Comparison of ENCODE assay signal across 8 cellular contexts in genomic region chr10:73771722-73772279, GRCh38. TPM values are rescaled to one million over a fixed set of nuclear protein-coding genes. Genes with fewer than 3 reads are reported as not detected.
DNase-seq lines count a peak whose midpoint lies in the region; ATAC-seq and TF ChIP-seq lines count a peak whose summit lies in the region.

No MANE protein-coding gene starts in this region.

- H3K4me1 Mint-ChIP-seq in activated CD4-positive, alpha-beta T cell treated with anti-CD3 and anti-CD28 coated beads, Interleukin-2, amount 10 ng/mL, durations not matched to agents 7 days and 5 days, result peaks cover 67% of the 10 kb centered on the region
- peaks cover 43% of the 10 kb centered on the region for H3K4me1 Mint-ChIP-seq in endothelial cell (ENCODE audit: unreplicated experiment)
- peaks cover 50% of the 10 kb centered on the region for H3K4me1 Mint-ChIP-seq in stimulated activated memory B cell treated with anti-CD40 and anti-IgM and Interleukin-4, amounts not matched to agents 10 μg/mL and 1 μg/mL and 100 μg/mL, for 72 hours

- peaks cover 29% of the 10 kb centered on the region for H3K4me1 ChIP-seq in mucosa of stomach (ENCODE audit: control insufficient read depth, insufficient read depth, low read length)

- DNase-seq in DMS53 treated with DMSO at 0.1 percent for 48 hours (lab: John Stamatoyannopoulos, UW; ENCODE audit: unreplicated experiment), result peak; percentile 60
- DNase-seq in LNCaP clone FGC (ENCODE audit: low read depth), result no peak
- peak; percentile 80 for DNase-seq in activated CD4-positive, alpha-beta T cell treated with anti-CD3 and anti-CD28 coated beads, Interleukin-2, amount 10 ng/mL, durations not matched to agents 7 days and 5 days
- peak; percentile 91 for DNase-seq in endothelial cell (ENCODE audit: low spot score)
- no peak for DNase-seq in retina

- CTCF ChIA-PET in activated CD4-positive, alpha-beta T cell treated with anti-CD3 and anti-CD28 coated beads, Interleukin-2, amount 10 ng/mL, durations not matched to agents 7 days and 5 days (lab: Charles Lee), result interaction anchor here (1.0 to 9.8 kb wide), 7 partner anchors 9 to 182 kb away, joined by 3 to 103 read pairs (median 10); partner anchors contain the start of genes CHCHD1 and ZSWIM8

- H3K4me3 ChIP-seq in LNCaP clone FGC (ENCODE audit: low read depth, low read length), result peak overlapping the region; percentile 80
- H3K4me3 ChIP-seq in mucosa of stomach (ENCODE audit: low read length), result peak overlapping the region; percentile 68

- no peak for TF ChIP-seq CTCF in LNCaP clone FGC (IDR thresholded peaks at IDR 0.05; ENCODE audit: control insufficient read depth, extremely low read depth, insufficient read depth)
- no peak for TF ChIP-seq CTCF in endothelial cell (IDR thresholded peaks at IDR 0.05; ENCODE audit: unreplicated experiment)

- peak; percentile 40 for ATAC-seq in GM21447 (IDR thresholded peaks at IDR 0.05; ENCODE audit: unreplicated experiment)
- peak; percentile 2 for ATAC-seq in stimulated activated memory B cell treated with anti-CD40 and anti-IgM and Interleukin-4, amounts not matched to agents 10 μg/mL and 1 μg/mL and 100 μg/mL, for 72 hours

- H3K9me3 Mint-ChIP-seq in activated CD4-positive, alpha-beta T cell treated with anti-CD3 and anti-CD28 coated beads, Interleukin-2, amount 10 ng/mL, durations not matched to agents 7 days and 5 days, result no peaks in the 10 kb centered on the region
- no peaks in the 10 kb centered on the region for H3K9me3 Mint-ChIP-seq in endothelial cell (ENCODE audit: unreplicated experiment)
- no peaks in the 10 kb centered on the region for H3K9me3 Mint-ChIP-seq in stimulated activated memory B cell treated with anti-CD40 and anti-IgM and Interleukin-4, amounts not matched to agents 10 μg/mL and 1 μg/mL and 100 μg/mL, for 72 hours

- H3K27me3 Mint-ChIP-seq in activated CD4-positive, alpha-beta T cell treated with anti-CD3 and anti-CD28 coated beads, Interleukin-2, amount 10 ng/mL, durations not matched to agents 7 days and 5 days, result no peaks in the 10 kb centered on the region
- H3K27me3 Mint-ChIP-seq in endothelial cell (ENCODE audit: unreplicated experiment), result peaks cover 23% of the 10 kb centered on the region
- H3K27me3 Mint-ChIP-seq in stimulated activated memory B cell treated with anti-CD40 and anti-IgM and Interleukin-4, amounts not matched to agents 10 μg/mL and 1 μg/mL and 100 μg/mL, for 72 hours, result no peaks in the 10 kb centered on the region

- no peaks in the 10 kb centered on the region for H3K27me3 ChIP-seq in mucosa of stomach (ENCODE audit: control insufficient read depth, insufficient read depth, low read length)

- no peaks in the 10 kb centered on the region for H3K9me3 ChIP-seq in mucosa of stomach (ENCODE audit: control insufficient read depth, low read length)

- H3K9ac ChIP-seq in mucosa of stomach (ENCODE audit: low read length), result peak overlapping the region; percentile 76

- H3K36me3 ChIP-seq in mucosa of stomach (ENCODE audit: control insufficient read depth, insufficient read depth, low read length), result no peaks in the 10 kb centered on the region

- peak overlapping the region; percentile 95 for H3K4me3 Mint-ChIP-seq in activated CD4-positive, alpha-beta T cell treated with anti-CD3 and anti-CD28 coated beads, Interleukin-2, amount 10 ng/mL, durations not matched to agents 7 days and 5 days
- H3K4me3 Mint-ChIP-seq in endothelial cell (ENCODE audit: unreplicated experiment), result peak overlapping the region; percentile 97
- H3K4me3 Mint-ChIP-seq in stimulated activated memory B cell treated with anti-CD40 and anti-IgM and Interleukin-4, amounts not matched to agents 10 μg/mL and 1 μg/mL and 100 μg/mL, for 72 hours, result peak overlapping the region; percentile 80

- peak overlapping the region; percentile 94 for H3K27ac Mint-ChIP-seq in activated CD4-positive, alpha-beta T cell treated with anti-CD3 and anti-CD28 coated beads, Interleukin-2, amount 10 ng/mL, durations not matched to agents 7 days and 5 days
- peak overlapping the region; percentile 72 for H3K27ac Mint-ChIP-seq in endothelial cell (ENCODE audit: unreplicated experiment)
- H3K27ac Mint-ChIP-seq in stimulated activated memory B cell treated with anti-CD40 and anti-IgM and Interleukin-4, amounts not matched to agents 10 μg/mL and 1 μg/mL and 100 μg/mL, for 72 hours, result peak overlapping the region; percentile 75

- H3K36me3 Mint-ChIP-seq in activated CD4-positive, alpha-beta T cell treated with anti-CD3 and anti-CD28 coated beads, Interleukin-2, amount 10 ng/mL, durations not matched to agents 7 days and 5 days (ENCODE audit: low read depth), result peaks cover 70% of the 10 kb centered on the region
- peaks cover 61% of the 10 kb centered on the region for H3K36me3 Mint-ChIP-seq in endothelial cell (ENCODE audit: low read depth, unreplicated experiment)
- H3K36me3 Mint-ChIP-seq in stimulated activated memory B cell treated with anti-CD40 and anti-IgM and Interleukin-4, amounts not matched to agents 10 μg/mL and 1 μg/mL and 100 μg/mL, for 72 hours, result peaks cover 57% of the 10 kb centered on the region

- POLR2A ChIA-PET in activated CD4-positive, alpha-beta T cell treated with anti-CD3 and anti-CD28 coated beads, Interleukin-2, amount 10 ng/mL, durations not matched to agents 7 days and 5 days (lab: Charles Lee), result interaction anchor here (1.0 to 2.1 kb wide), 2 partner anchors 9 to 10 kb away, joined by 5 to 9 read pairs; partner anchors contain the start of gene CHCHD1

RNA-seq across cellular contexts. Expression of gene CHCHD1, which starts 10.0 kb away (rescaled TPM):
- total RNA-seq in activated CD4-positive, alpha-beta T cell treated with anti-CD3 and anti-CD28 coated beads, Interleukin-2, amount 10 ng/mL, durations not matched to agents 7 days and 5 days, result 10 to 100 TPM; 22.3 to 27.4 TPM
- 22.5 TPM for total RNA-seq in endothelial cell (ENCODE audit: unreplicated experiment)

RNA-seq across cellular contexts. Expression of gene ZSWIM8, which starts 13.6 kb away (rescaled TPM):
- total RNA-seq in activated CD4-positive, alpha-beta T cell treated with anti-CD3 and anti-CD28 coated beads, Interleukin-2, amount 10 ng/mL, durations not matched to agents 7 days and 5 days, result 10 to 100 TPM; 79.2 to 87.3 TPM
- total RNA-seq in endothelial cell (ENCODE audit: unreplicated experiment), result 176 TPM

RNA-seq across cellular contexts. Expression of gene SEC24C, which starts 27.6 kb away (rescaled TPM):
- total RNA-seq in activated CD4-positive, alpha-beta T cell treated with anti-CD3 and anti-CD28 coated beads, Interleukin-2, amount 10 ng/mL, durations not matched to agents 7 days and 5 days, result 10 to 100 TPM; 93.1 to 93.2 TPM
- total RNA-seq in endothelial cell (ENCODE audit: unreplicated experiment), result 102 TPM

RNA-seq across cellular contexts. Expression of gene NDST2, which starts 39.6 kb away (rescaled TPM):
- total RNA-seq in activated CD4-positive, alpha-beta T cell treated with anti-CD3 and anti-CD28 coated beads, Interleukin-2, amount 10 ng/mL, durations not matched to agents 7 days and 5 days, result 10 to 100 TPM; 53.0 to 61.8 TPM
- total RNA-seq in endothelial cell (ENCODE audit: unreplicated experiment), result 32.8 TPM

Comparison
In these comparisons a context has a peak if more than half of its experiments do, and no peak if none do; other contexts are left out.
1. DNase-seq: peak in DMS53 treated with DMSO at 0.1 percent for 48 hours (single experiment), activated CD4-positive, alpha-beta T cell treated with anti-CD3 and anti-CD28 coated beads, Interleukin-2, amount 10 ng/mL, durations not matched to agents 7 days and 5 days (single experiment) and endothelial cell (single experiment); none in LNCaP clone FGC (single experiment) and retina (single experiment).
2. Peak in every context shown above with its lines, with median percentiles within 50 percentile points of each other: H3K27ac Mint-ChIP-seq and H3K4me3 Mint-ChIP-seq.